Comparison of ENCODE assay signal across 28 cellular contexts in genomic region chr4:155570661-155571060, GRCh38.
"Had no signal": no experiment of that assay in that cellular context is flagged by ENCODE, and none has a peak within 500 bp of the region (broad histone marks: within the 10 kb centered on the region; RNA-seq: fewer than 3 reads in every experiment).

No MANE protein-coding gene starts in this region.

- H3K4me1 ChIP-seq: ascending aorta, breast epithelium, esophagus squamous epithelium had no signal

- H3K27me3 Mint-ChIP-seq: activated CD8-positive, alpha-beta memory T cell treated with anti-CD3 and anti-CD28 coated beads, Interleukin-2, amount 10 ng/mL, durations not matched to agents 7 days and 5 days; activated naive CD4-positive, alpha-beta T cell treated with anti-CD3 and anti-CD28 coated beads, Interleukin-2, amount 10 ng/mL, durations not matched to agents 7 days and 5 days; activated T-cell treated with anti-CD3 and anti-CD28 coated beads, Interleukin-2, amount 50 U/mL, for 24 hours; brain; dendritic cell treated with granulocyte-macrophage colony-stimulating factor and Interleukin-4, amounts not matched to agents 40 ng/mL and 50 ng/mL, for 4 days had no signal

- H3K4me1 Mint-ChIP-seq: activated CD8-positive, alpha-beta memory T cell treated with anti-CD3 and anti-CD28 coated beads, Interleukin-2, amount 10 ng/mL, durations not matched to agents 7 days and 5 days; activated naive CD4-positive, alpha-beta T cell treated with anti-CD3 and anti-CD28 coated beads, Interleukin-2, amount 10 ng/mL, durations not matched to agents 7 days and 5 days; activated naive CD8-positive, alpha-beta T cell treated with anti-CD3 and anti-CD28 coated beads, Interleukin-2, amount 10 ng/mL, durations not matched to agents 7 days and 5 days; WTC11 had no signal

- DNase-seq: activated CD4-positive, alpha-beta memory T cell treated with anti-CD3 and anti-CD28 coated beads for 36 hours; activated CD4-positive, alpha-beta T cell treated with anti-CD3 and anti-CD28 coated beads for 1 hour; activated CD4-positive, alpha-beta T cell treated with anti-CD3 and anti-CD28 coated beads for 4 hours; activated CD8-positive, alpha-beta memory T cell treated with anti-CD3 and anti-CD28 coated beads, Interleukin-2, amount 10 ng/mL, durations not matched to agents 7 days and 5 days; activated CD8-positive, alpha-beta memory T cell treated with anti-CD3 and anti-CD28 coated beads, Interleukin-2, amount 50 U/mL, for 4 hours; activated CD8-positive, alpha-beta T cell treated with anti-CD3 and anti-CD28 coated beads, Interleukin-2, amount 10 ng/mL, durations not matched to agents 7 days and 5 days; activated gamma-delta T cell; activated naive CD4-positive, alpha-beta T cell; activated naive CD4-positive, alpha-beta T cell treated with anti-CD3 and anti-CD28 coated beads, Interleukin-2, amount 10 ng/mL, durations not matched to agents 7 days and 5 days; activated naive CD8-positive, alpha-beta T cell treated with anti-CD3 and anti-CD28 coated beads, Interleukin-2, amount 10 ng/mL, durations not matched to agents 7 days and 5 days; activated T-cell treated with anti-CD3 and anti-CD28 coated beads, Interleukin-2, amount 50 U/mL, for 24 hours; activated T-cell treated with anti-CD3 and anti-CD28 coated beads, Interleukin-2, amount 50 U/mL, for 72 hours; central memory CD4-positive, alpha-beta T cell; dorsolateral prefrontal cortex; effector memory CD4-positive, alpha-beta T cell; endodermal cell; esophagus squamous epithelium; head of caudate nucleus; T-helper 2 cell had no signal

- H3K9me3 Mint-ChIP-seq: activated CD4-positive, alpha-beta memory T cell treated with anti-CD3 and anti-CD28 coated beads for 36 hours; activated naive CD4-positive, alpha-beta T cell treated with anti-CD3 and anti-CD28 coated beads, Interleukin-2, amount 10 ng/mL, durations not matched to agents 7 days and 5 days; activated naive CD8-positive, alpha-beta T cell treated with anti-CD3 and anti-CD28 coated beads, Interleukin-2, amount 10 ng/mL, durations not matched to agents 7 days and 5 days; activated T-cell treated with anti-CD3 and anti-CD28 coated beads, Interleukin-2, amount 50 U/mL, for 24 hours had no signal

- H3K27ac Mint-ChIP-seq: activated CD4-positive, alpha-beta memory T cell treated with anti-CD3 and anti-CD28 coated beads for 36 hours; activated CD8-positive, alpha-beta memory T cell treated with anti-CD3 and anti-CD28 coated beads, Interleukin-2, amount 10 ng/mL, durations not matched to agents 7 days and 5 days; activated CD8-positive, alpha-beta T cell treated with anti-CD3 and anti-CD28 coated beads, Interleukin-2, amount 10 ng/mL, durations not matched to agents 7 days and 5 days; activated naive CD4-positive, alpha-beta T cell treated with anti-CD3 and anti-CD28 coated beads, Interleukin-2, amount 10 ng/mL, durations not matched to agents 7 days and 5 days; activated naive CD4-positive, alpha-beta T cell treated with anti-CD3 and anti-CD28 coated beads, Interleukin-2, amount 50 U/mL, for 72 hours; activated naive CD8-positive, alpha-beta T cell treated with anti-CD3 and anti-CD28 coated beads, Interleukin-2, amount 10 ng/mL, durations not matched to agents 7 days and 5 days; activated T-cell treated with anti-CD3 and anti-CD28 coated beads, Interleukin-2, amount 50 U/mL, for 24 hours; activated T-cell treated with anti-CD3 and anti-CD28 coated beads, Interleukin-2, amount 50 U/mL, for 72 hours; dendritic cell treated with granulocyte-macrophage colony-stimulating factor and Interleukin-4, amounts not matched to agents 40 ng/mL and 50 ng/mL, for 4 days; endodermal cell; WTC11 had no signal

- H3K36me3 ChIP-seq: ascending aorta, breast epithelium, cardiac muscle cell, esophagus squamous epithelium had no signal

- H3K4me3 ChIP-seq: ascending aorta, breast epithelium, cardiac muscle cell, coronary artery, dorsolateral prefrontal cortex, esophagus squamous epithelium had no signal

- ATAC-seq: activated CD8-positive, alpha-beta memory T cell treated with anti-CD3 and anti-CD28 coated beads, Interleukin-2, amount 10 ng/mL, durations not matched to agents 7 days and 5 days; activated CD8-positive, alpha-beta T cell treated with anti-CD3 and anti-CD28 coated beads, Interleukin-2, amount 10 ng/mL, durations not matched to agents 7 days and 5 days; activated naive CD4-positive, alpha-beta T cell treated with anti-CD3 and anti-CD28 coated beads, Interleukin-2, amount 50 U/mL, for 72 hours; activated T-cell treated with anti-CD3 and anti-CD28 coated beads, Interleukin-2, amount 50 U/mL, for 72 hours; WTC11 had no signal

- H3K27me3 ChIP-seq: ascending aorta, breast epithelium, cardiac muscle cell, dorsolateral prefrontal cortex, esophagus squamous epithelium had no signal

- H3K27ac ChIP-seq: ascending aorta, breast epithelium, cardiac muscle cell, coronary artery, dorsolateral prefrontal cortex, epithelial cell of prostate, esophagus squamous epithelium had no signal

- H3K9me3 ChIP-seq: ascending aorta, breast epithelium, esophagus squamous epithelium had no signal

- H3K36me3 Mint-ChIP-seq: activated CD4-positive, alpha-beta memory T cell treated with anti-CD3 and anti-CD28 coated beads for 36 hours; activated CD8-positive, alpha-beta memory T cell treated with anti-CD3 and anti-CD28 coated beads, Interleukin-2, amount 10 ng/mL, durations not matched to agents 7 days and 5 days; activated naive CD4-positive, alpha-beta T cell treated with anti-CD3 and anti-CD28 coated beads, Interleukin-2, amount 10 ng/mL, durations not matched to agents 7 days and 5 days; activated naive CD4-positive, alpha-beta T cell treated with anti-CD3 and anti-CD28 coated beads, Interleukin-2, amount 50 U/mL, for 72 hours; activated naive CD8-positive, alpha-beta T cell treated with anti-CD3 and anti-CD28 coated beads, Interleukin-2, amount 10 ng/mL, durations not matched to agents 7 days and 5 days; brain; WTC11 had no signal

- H3K4me3 Mint-ChIP-seq: activated CD4-positive, alpha-beta memory T cell treated with anti-CD3 and anti-CD28 coated beads for 36 hours; activated CD8-positive, alpha-beta memory T cell treated with anti-CD3 and anti-CD28 coated beads, Interleukin-2, amount 10 ng/mL, durations not matched to agents 7 days and 5 days; activated CD8-positive, alpha-beta T cell treated with anti-CD3 and anti-CD28 coated beads, Interleukin-2, amount 10 ng/mL, durations not matched to agents 7 days and 5 days; activated naive CD4-positive, alpha-beta T cell treated with anti-CD3 and anti-CD28 coated beads, Interleukin-2, amount 10 ng/mL, durations not matched to agents 7 days and 5 days; activated naive CD8-positive, alpha-beta T cell treated with anti-CD3 and anti-CD28 coated beads, Interleukin-2, amount 10 ng/mL, durations not matched to agents 7 days and 5 days; activated T-cell treated with anti-CD3 and anti-CD28 coated beads, Interleukin-2, amount 50 U/mL, for 24 hours; activated T-cell treated with anti-CD3 and anti-CD28 coated beads, Interleukin-2, amount 50 U/mL, for 72 hours; brain; dendritic cell treated with granulocyte-macrophage colony-stimulating factor and Interleukin-4, amounts not matched to agents 40 ng/mL and 50 ng/mL, for 4 days; endodermal cell; WTC11 had no signal
